ENCODE assay signal across 8 cellular contexts in the genomic region with DNA sequence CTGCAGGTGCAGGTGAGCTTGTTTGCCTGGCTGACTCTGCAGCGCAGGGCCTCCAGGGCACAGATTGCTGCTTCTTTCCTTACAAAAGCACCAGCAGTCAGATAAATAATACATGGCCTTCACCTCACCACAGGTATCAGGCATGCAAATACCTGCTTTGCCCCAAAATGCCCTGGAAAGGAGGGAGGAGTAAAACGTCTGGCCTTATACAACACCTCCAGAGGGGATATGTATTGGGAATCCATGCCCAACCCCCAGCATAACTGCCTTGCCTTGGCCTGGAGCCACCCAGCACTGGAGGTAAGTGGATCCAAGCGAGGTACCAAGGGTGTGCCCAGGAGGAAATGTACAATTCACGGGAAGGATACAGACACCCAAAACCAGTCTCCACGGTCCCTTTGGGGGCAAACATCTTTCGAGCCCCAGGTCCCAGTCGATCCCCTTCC. TPM values are rescaled to one million over a fixed set of nuclear protein-coding genes. Genes with fewer than 3 reads are reported as not detected.
A peak's percentile ranks its signal among the peaks of the same experiment; 100 is the strongest.
DNase-seq lines count a peak whose midpoint lies in the region; ATAC-seq and TF ChIP-seq lines count a peak whose summit lies in the region.

No MANE protein-coding gene starts in this region.

- dilution Hi-C loops in mammary epithelial cell (cut with HindIII; ENCODE audit: low sequenced_read_pairs), result no loop called here

- H4K20me1 ChIP-seq in mammary epithelial cell (ENCODE audit: insufficient read depth, low read length), result no peaks in the 10 kb centered on the region

- H3K9ac ChIP-seq in mammary epithelial cell (ENCODE audit: insufficient read depth, low read length) (peak overlapping the region; percentile 74), liver (ENCODE audit: low read depth in 1 of 2, low read length in 2 of 2) (peak overlapping the region; percentile 40 to 81)

- H3K9me3 ChIP-seq in mammary epithelial cell (replicated peaks; ENCODE audit: insufficient read depth, low read length) (no peaks in the 10 kb centered on the region), liver (ENCODE audit: control insufficient read depth in 4 of 4, low read length in 3 of 4) (no peaks in the 10 kb centered on the region), transverse colon (no peaks in the 10 kb centered on the region)

- peaks cover 57% of the 10 kb centered on the region for H3K79me2 ChIP-seq in mammary epithelial cell (ENCODE audit: insufficient read depth, low read length)

- no peak for TF ChIP-seq RAD21 in liver (IDR thresholded peaks at IDR 0.05)

- 5% methylated on average over 4 of the region's 7 CpGs for WGBS in mammary epithelial cell (ENCODE audit: low coverage, missing lambda C conversion rate)
- 5% methylated on average over 7 of the region's 7 CpGs for whole genome bisulfite sequencing in liver
- WGBS in transverse colon (ENCODE audit: low coverage in 1 of 2), 2 donors, result 6% methylated on average over 7 of the region's 7 CpGs; no CpG with 5 or more reads in 1 of the 2 donors

- intact Hi-C loops in mammary epithelial cell (cut with micrococcal nuclease) (loop anchor here (2.0 to 5.0 kb wide), 3 partner anchors 40 to 220 kb away; partner anchors contain the start of gene CSNK1E), transverse colon (cut with DNase I; ENCODE audit: low total_unique reads) (loop anchor here (10.0 kb wide), 1 partner anchor 67 kb away; the partner anchor contains the start of gene MAFF)

- no peak for TF ChIP-seq POLR2A in transverse colon (IDR thresholded peaks at IDR 0.05)

- peak; percentile 10 for ATAC-seq in GM18909 (IDR thresholded peaks at IDR 0.05; ENCODE audit: poor library complexity, unreplicated experiment)
- no peak for ATAC-seq in GM21515 (IDR thresholded peaks at IDR 0.05; ENCODE audit: unreplicated experiment)

- H3K4me3 ChIP-seq in mammary epithelial cell (replicated peaks in 1 of 3; ENCODE audit: insufficient read depth in 1 of 3, low read depth in 2 of 3, low read length in 3 of 3) (peak overlapping the region; percentile 68 to 92 (median 84)), liver (ENCODE audit: low read depth in 1 of 3, low read length in 3 of 3) (peak overlapping the region; percentile 38 to 96 (median 69)), transverse colon (peak overlapping the region; percentile 81 to 96 (median 89))

- H2AFZ ChIP-seq in mammary epithelial cell (ENCODE audit: low read depth, low read length), result peak overlapping the region; percentile 99

- H3K36me3 ChIP-seq in mammary epithelial cell (ENCODE audit: insufficient read depth, low read length), result peaks cover 2% of the 10 kb centered on the region
- peaks cover 0 to 3% (median 0%) of the 10 kb centered on the region in 4 donors for H3K36me3 ChIP-seq in liver (ENCODE audit: control insufficient read depth in 4 of 4, insufficient read depth in 3 of 4, low read depth in 1 of 4, low read length in 3 of 4)
- no peaks in the 10 kb centered on the region for H3K36me3 ChIP-seq in transverse colon

- no TSS peak for BruUV-seq in mammary epithelial cell (replicated peaks; lab: Mats Ljungman, UMichigan)

- CTCF ChIA-PET in mammary epithelial cell (lab: Charles Lee; ENCODE audit: low non-redundant PET), result no interaction called here

- H3K27me3 ChIP-seq in mammary epithelial cell (ENCODE audit: insufficient read depth, low read length), result no peaks in the 10 kb centered on the region
- H3K27me3 ChIP-seq in liver (ENCODE audit: control insufficient read depth in 4 of 4, insufficient read depth in 4 of 4, low read length in 3 of 4), result no peaks in the 10 kb centered on the region
- H3K27me3 ChIP-seq in transverse colon, result no peaks in the 10 kb centered on the region

- H3K4me1 ChIP-seq in mammary epithelial cell (ENCODE audit: insufficient read depth, low read length) (peaks cover 24% of the 10 kb centered on the region), liver (ENCODE audit: control insufficient read depth in 4 of 4, insufficient read depth in 4 of 4, low read length in 3 of 4) (peaks cover 6 to 18% (median 11%) of the 10 kb centered on the region in 4 donors), transverse colon (peaks cover 18 to 41% (median 31%) of the 10 kb centered on the region in 4 donors)

- in situ Hi-C loops in mammary epithelial cell (cut with MboI; ENCODE audit: low sequenced_read_pairs in 2 of 2) (no loop called here), transverse colon (cut with MboI; ENCODE audit: low pct_ligation_motif_present in 1 of 4, low pct_unique_long_range_greater_than_20kb in 1 of 4, low sequenced_read_pairs in 3 of 4) (no loop called here)

- DNase-seq in NCI-H2081 (lab: John Stamatoyannopoulos, UW) (peak; percentile 67 to 76), mammary epithelial cell (peak; percentile 60), transverse colon (peak; percentile 69), HK-2 (ENCODE audit: unreplicated experiment) (no peak)
- DNase-seq in stimulated activated CD4-positive, alpha-beta T cell treated with anti-CD3 and anti-CD28 coated beads, Interleukin-4, amount 100 ng/mL, for 24 hours, result no peak

- TF ChIP-seq CTCF in mammary epithelial cell (conservative IDR thresholded peaks at IDR 0.05 in 1 of 2, IDR thresholded peaks at IDR 0.05 in 1 of 2; ENCODE audit: extremely low read depth in 1 of 2, insufficient read depth in 1 of 2, low read depth in 1 of 2, low read length in 2 of 2) (no peak), liver (IDR thresholded peaks at IDR 0.05; ENCODE audit: low read depth, low read length, missing input control) (no peak), transverse colon (IDR thresholded peaks at IDR 0.05) (no peak)

- H3K4me2 ChIP-seq in mammary epithelial cell (ENCODE audit: insufficient read depth, low read depth, low read length), result peak overlapping the region; percentile 77

- peak overlapping the region; percentile 55 for H3K27ac ChIP-seq in mammary epithelial cell (ENCODE audit: insufficient read depth, low read depth, low read length)
- peak overlapping the region; percentile 60 to 69 for H3K27ac ChIP-seq in liver (ENCODE audit: low read depth in 1 of 2, low read length in 2 of 2)
- peak overlapping the region; percentile 90 to 97 (median 92) for H3K27ac ChIP-seq in transverse colon

- no peak for TF ChIP-seq EP300 in transverse colon (IDR thresholded peaks at IDR 0.05; ENCODE audit: low read depth)

TF ChIP-seq in liver, 16 proteins besides CTCF, POLR2A, EP300 and RAD21 (continues in another document):
- TF ChIP-seq HNF4G (IDR thresholded peaks at IDR 0.05), result no peak
- no peak for TF ChIP-seq HNF4A (conservative IDR thresholded peaks at IDR 0.05)
- TF ChIP-seq RXRA (IDR thresholded peaks at IDR 0.05), result no peak
- TF ChIP-seq SP1 (IDR thresholded peaks at IDR 0.05), result no peak
- TF ChIP-seq, protein P1, sequence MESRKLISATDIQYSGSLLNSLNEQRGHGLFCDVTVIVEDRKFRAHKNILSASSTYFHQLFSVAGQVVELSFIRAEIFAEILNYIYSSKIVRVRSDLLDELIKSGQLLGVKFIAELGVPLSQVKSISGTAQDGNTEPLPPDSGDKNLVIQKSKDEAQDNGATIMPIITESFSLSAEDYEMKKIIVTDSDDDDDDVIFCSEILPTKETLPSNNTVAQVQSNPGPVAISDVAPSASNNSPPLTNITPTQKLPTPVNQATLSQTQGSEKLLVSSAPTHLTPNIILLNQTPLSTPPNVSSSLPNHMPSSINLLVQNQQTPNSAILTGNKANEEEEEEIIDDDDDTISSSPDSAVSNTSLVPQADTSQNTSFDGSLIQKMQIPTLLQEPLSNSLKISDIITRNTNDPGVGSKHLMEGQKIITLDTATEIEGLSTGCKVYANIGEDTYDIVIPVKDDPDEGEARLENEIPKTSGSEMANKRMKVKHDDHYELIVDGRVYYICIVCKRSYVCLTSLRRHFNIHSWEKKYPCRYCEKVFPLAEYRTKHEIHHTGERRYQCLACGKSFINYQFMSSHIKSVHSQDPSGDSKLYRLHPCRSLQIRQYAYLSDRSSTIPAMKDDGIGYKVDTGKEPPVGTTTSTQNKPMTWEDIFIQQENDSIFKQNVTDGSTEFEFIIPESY (IDR thresholded peaks at IDR 0.05), result no peak
- TF ChIP-seq FOXA2 (IDR thresholded peaks at IDR 0.05), result no peak
- no peak for TF ChIP-seq NR2F2 (IDR thresholded peaks at IDR 0.05)
- no peak for TF ChIP-seq EGR1 (IDR thresholded peaks at IDR 0.05; ENCODE audit: low read depth in 2 of 2)
- TF ChIP-seq GABPA (IDR thresholded peaks at IDR 0.05 in 1 of 2, conservative IDR thresholded peaks at IDR 0.05 in 1 of 2), result no peak
- no peak for TF ChIP-seq ATF3 (IDR thresholded peaks at IDR 0.05)
- TF ChIP-seq YY1 (IDR thresholded peaks at IDR 0.05), result no peak
- no peak for TF ChIP-seq TAF1 (conservative IDR thresholded peaks at IDR 0.05)
- TF ChIP-seq, protein P2, sequence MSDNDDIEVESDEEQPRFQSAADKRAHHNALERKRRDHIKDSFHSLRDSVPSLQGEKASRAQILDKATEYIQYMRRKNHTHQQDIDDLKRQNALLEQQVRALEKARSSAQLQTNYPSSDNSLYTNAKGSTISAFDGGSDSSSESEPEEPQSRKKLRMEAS (IDR thresholded peaks at IDR 0.05), result no peak
- no peak for TF ChIP-seq JUND (IDR thresholded peaks at IDR 0.05)
- TF ChIP-seq FOXA1 (IDR thresholded peaks at IDR 0.05), result no peak

RNA-seq across cellular contexts. Expression of gene TMEM184B, which starts 0.9 kb away (rescaled TPM):
- total RNA-seq in mammary epithelial cell (10 to 100 TPM; 26.2 to 68.5 TPM), liver (10 to 100 TPM in 1 of 2 donors, 1 to 10 TPM in 1; 9.1 to 12.6 TPM), transverse colon (10 to 100 TPM; 18.7 to 88.4 (median 41.1) TPM)
- polyA plus RNA-seq in mammary epithelial cell (41.1 TPM), liver (10 to 100 TPM in 1 of 2 donors, 1 to 10 TPM in 1; 7.5 to 10.8 TPM)
- polyA minus RNA-seq in mammary epithelial cell, result 58.2 TPM

RNA-seq across cellular contexts. Expression of gene CSNK1E, which starts 45.3 kb away (rescaled TPM):
- total RNA-seq in mammary epithelial cell (100 to 1,000 TPM; 156 to 370 TPM), liver (10 to 100 TPM; 11.4 to 27.4 TPM), transverse colon (100 to 1,000 TPM in 2 of 4 donors, 10 to 100 TPM in 2; 47.9 to 179 (median 106) TPM)
- polyA plus RNA-seq in mammary epithelial cell (255 TPM), liver (10 to 100 TPM in 1 of 2 donors, 1 to 10 TPM in 1; 8.4 to 16.0 TPM)
- 212 TPM for polyA minus RNA-seq in mammary epithelial cell

Comparison
In these comparisons a context has a peak if more than half of its experiments do, and no peak if none do; other contexts are left out.
1. DNase-seq: peak in NCI-H2081 (2 of 2), mammary epithelial cell (single experiment) and transverse colon (single experiment); none in HK-2 (single experiment) and stimulated activated CD4-positive, alpha-beta T cell treated with anti-CD3 and anti-CD28 coated beads, Interleukin-4, amount 100 ng/mL, for 24 hours (single experiment).
2. Peak in every context shown above with its lines, with median percentiles within 50 percentile points of each other: H3K27ac ChIP-seq and H3K4me3 ChIP-seq.